In genomic region chr5:16540421-16540820, GRCh38 we compare ENCODE assay signal across 15 cellular contexts.
DNase-seq lines count a peak whose midpoint lies in the region; ATAC-seq and TF ChIP-seq lines count a peak whose summit lies in the region.
"Had no signal": no experiment of that assay in that cellular context is flagged by ENCODE, and none has a peak within 500 bp of the region (broad histone marks: within the 10 kb centered on the region; RNA-seq: fewer than 3 reads in every experiment).

No MANE protein-coding gene starts in this region.

- no peak overlapping the region for H2AFZ ChIP-seq in hepatocyte

- H3K9me3 ChIP-seq in hepatocyte (ENCODE audit: low read depth) = no peaks in the 10 kb centered on the region
- H3K9me3 ChIP-seq in tibial nerve = no peaks in the 10 kb centered on the region
- H3K9me3 ChIP-seq: prostate gland had no signal

- TF ChIP-seq POLR2A in tibial nerve (IDR thresholded peaks at IDR 0.05) = no peak

- H3K36me3 Mint-ChIP-seq in activated naive CD4-positive, alpha-beta T cell treated with anti-CD3 and anti-CD28 coated beads, Interleukin-2, amount 50 U/mL, for 24 hours = peaks cover 9% of the 10 kb centered on the region

- peaks cover 90% of the 10 kb centered on the region for H3K4me1 Mint-ChIP-seq in activated naive CD4-positive, alpha-beta T cell treated with anti-CD3 and anti-CD28 coated beads, Interleukin-2, amount 50 U/mL, for 24 hours

- H3K27ac ChIP-seq in hepatocyte = peak overlapping the region; percentile 81
- H3K27ac ChIP-seq in tibial nerve = peak overlapping the region in 3 of 4 donors; percentile 43 to 85 (median 79)
- H3K27ac ChIP-seq: prostate gland had no signal

- H3K27me3 ChIP-seq in hepatocyte (no peaks in the 10 kb centered on the region), tibial nerve (no peaks in the 10 kb centered on the region)

- no peaks in the 10 kb centered on the region for H4K20me1 ChIP-seq in hepatocyte (ENCODE audit: insufficient read depth, poor library complexity, severe bottlenecking)

- no peak for ATAC-seq in HG03135 (IDR thresholded peaks at IDR 0.05; ENCODE audit: unreplicated experiment)
- no peak for ATAC-seq in HG03045 (IDR thresholded peaks at IDR 0.05; ENCODE audit: unreplicated experiment)

- 93% methylated on average over 3 of the region's 3 CpGs for WGBS in hepatocyte (ENCODE audit: low lambda C conversion rate, missing lambda C conversion rate)
- WGBS in tibial nerve, 2 donors = 70 to 71% methylated on average over 3 of the region's 3 CpGs

- H3K4me3 Mint-ChIP-seq in activated naive CD4-positive, alpha-beta T cell treated with anti-CD3 and anti-CD28 coated beads, Interleukin-2, amount 50 U/mL, for 24 hours = no peak overlapping the region
- H3K4me3 Mint-ChIP-seq: T-helper 2 cell treated with Interferon-gamma antibody and Interleukin-4, amounts not matched to agents 5 μg/mL and 100 μg/mL, for 36 hours had no signal

- H3K27me3 Mint-ChIP-seq in activated naive CD4-positive, alpha-beta T cell treated with anti-CD3 and anti-CD28 coated beads, Interleukin-2, amount 50 U/mL, for 24 hours = no peaks in the 10 kb centered on the region

- peak in 1 of 2 donors; percentile 40 for TF ChIP-seq EP300 in tibial nerve (IDR thresholded peaks at IDR 0.05)

- H3K4me1 ChIP-seq in hepatocyte (ENCODE audit: insufficient read depth) (peaks cover 16% of the 10 kb centered on the region), tibial nerve (peaks cover 0 to 30% (median 19%) of the 10 kb centered on the region in 4 donors)

- DNase-seq in activated naive CD4-positive, alpha-beta T cell treated with anti-CD3 and anti-CD28 coated beads, Interleukin-2, amount 50 U/mL, for 16 hours = no peak
- DNase-seq in astrocyte of the cerebellum (ENCODE audit: low read depth) (peak; percentile 38), hepatocyte (ENCODE audit: low spot score) (no peak), tibial nerve (ENCODE audit: low spot score in 2 of 2) (peak in 1 of 2 donors; percentile 38), NCI-H1930 (lab: John Stamatoyannopoulos, UW) (no peak)
- DNase-seq: activated T-cell treated with anti-CD3 and anti-CD28 coated beads for 4 hours; Karpas-422; left cardiac atrium; NCI-H748 treated with DMSO at 0.1 percent for 48 hours; stimulated activated CD8-positive, alpha-beta memory T cell treated with anti-CD3 and anti-CD28 coated beads, Interleukin-4, amount 100 ng/mL, for 48 hours had no signal

- in situ Hi-C loops in astrocyte of the cerebellum (cut with HindIII; ENCODE audit: low sequenced_read_pairs) = loop anchor here (25.0 kb wide), 1 partner anchor 1197 kb away; no protein-coding TSS in a partner anchor

- no peaks in the 10 kb centered on the region for H3K9me2 ChIP-seq in hepatocyte (replicated peaks; ENCODE audit: insufficient read depth)

- H3K27ac Mint-ChIP-seq in activated naive CD4-positive, alpha-beta T cell treated with anti-CD3 and anti-CD28 coated beads, Interleukin-2, amount 50 U/mL, for 24 hours = peak overlapping the region; percentile 91
- H3K27ac Mint-ChIP-seq: T-helper 2 cell treated with Interferon-gamma antibody and Interleukin-4, amounts not matched to agents 5 μg/mL and 100 μg/mL, for 36 hours had no signal

- H3K4me3 ChIP-seq in astrocyte of the cerebellum (ENCODE audit: low read depth, low read length) (no peak overlapping the region), hepatocyte (no peak overlapping the region), tibial nerve (no peak overlapping the region)
- H3K4me3 ChIP-seq: prostate gland had no signal

- no peaks in the 10 kb centered on the region for H3K9me3 Mint-ChIP-seq in activated naive CD4-positive, alpha-beta T cell treated with anti-CD3 and anti-CD28 coated beads, Interleukin-2, amount 50 U/mL, for 24 hours
- H3K9me3 Mint-ChIP-seq: T-helper 2 cell treated with Interferon-gamma antibody and Interleukin-4, amounts not matched to agents 5 μg/mL and 100 μg/mL, for 36 hours had no signal

- TF ChIP-seq CTCF in astrocyte of the cerebellum (IDR thresholded peaks at IDR 0.05; ENCODE audit: low read depth, low read length, missing control alignments) (no peak), hepatocyte (IDR thresholded peaks at IDR 0.05; ENCODE audit: poor library complexity) (no peak), tibial nerve (IDR thresholded peaks at IDR 0.05) (no peak)

- no peak overlapping the region for H3K4me2 ChIP-seq in hepatocyte

- H3K36me3 ChIP-seq in hepatocyte (replicated peaks; ENCODE audit: insufficient read depth, low read depth) = no peaks in the 10 kb centered on the region
- no peaks in the 10 kb centered on the region for H3K36me3 ChIP-seq in tibial nerve
- H3K36me3 ChIP-seq: prostate gland had no signal

- H3K79me2 ChIP-seq in hepatocyte = no peaks in the 10 kb centered on the region
